Comparison of ENCODE assay signal across 10 cellular contexts in the genomic region with DNA sequence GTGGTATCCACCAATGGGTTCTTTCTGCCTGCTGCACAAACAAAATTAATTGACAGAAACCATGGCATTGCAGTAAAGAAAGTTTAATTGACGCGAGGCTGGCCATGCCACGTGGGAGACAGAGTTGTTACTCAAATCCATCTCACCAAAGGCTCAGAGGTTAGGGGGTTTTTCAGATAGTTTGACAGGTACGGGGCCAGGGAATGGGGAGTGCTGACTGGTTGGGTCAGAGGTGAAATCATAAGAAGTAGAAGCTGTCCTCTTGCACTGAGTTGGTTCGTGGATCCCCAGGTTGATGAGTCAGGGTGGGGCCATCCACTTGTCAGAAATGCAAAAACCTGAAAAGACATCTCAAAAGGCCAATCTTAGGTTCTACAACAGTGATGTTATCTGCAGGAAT. TPM values are rescaled to one million over a fixed set of nuclear protein-coding genes. Genes with fewer than 3 reads are reported as not detected.
DNase-seq lines count a peak whose midpoint lies in the region; ATAC-seq and TF ChIP-seq lines count a peak whose summit lies in the region.
"Had no signal": no experiment of that assay in that cellular context is flagged by ENCODE, and none has a peak within 500 bp of the region (broad histone marks: within the 10 kb centered on the region; RNA-seq: fewer than 3 reads in every experiment).

No MANE protein-coding gene starts in this region.

- no peaks in the 10 kb centered on the region for H3K27me3 Mint-ChIP-seq in Calu3 (ENCODE audit: unreplicated experiment)

- no TSS peak for BruUV-seq in Calu3 (replicated peaks; lab: Mats Ljungman, UMichigan)
- no TSS peak for BruUV-seq in OCI-LY7 (replicated peaks; lab: Mats Ljungman, UMichigan)
- BruUV-seq in mammary epithelial cell (replicated peaks; lab: Mats Ljungman, UMichigan), result no TSS peak

- dilution Hi-C loops in mammary epithelial cell (cut with HindIII; ENCODE audit: low sequenced_read_pairs), result loop anchor here (5.0 kb wide), 1 partner anchor 104 kb away; no protein-coding TSS in a partner anchor

- H3K36me3 ChIP-seq in OCI-LY7 (ENCODE audit: insufficient read depth, low read length), result no peaks in the 10 kb centered on the region
- no peaks in the 10 kb centered on the region for H3K36me3 ChIP-seq in mammary epithelial cell (ENCODE audit: insufficient read depth, low read length)
- no peaks in the 10 kb centered on the region for H3K36me3 ChIP-seq in gastrocnemius medialis

- DNase-seq in Calu3, result no peak
- no peak for DNase-seq in OCI-LY7 (ENCODE audit: low spot score)
- DNase-seq in mammary epithelial cell, result peak; percentile 26
- no peak for DNase-seq in gastrocnemius medialis
- no peak for DNase-seq in ACHN
- DNase-seq in amygdala (lab: John Stamatoyannopoulos, UW), result no peak
- no peak for DNase-seq in NCI-H1105 treated with DMSO at 0.1 percent for 48 hours (lab: John Stamatoyannopoulos, UW)
- DNase-seq in LoVo (ENCODE audit: low spot score), result no peak
- DNase-seq: DMS79, T1000 had no signal

- H3K27ac Mint-ChIP-seq in Calu3 (ENCODE audit: unreplicated experiment), result peak overlapping the region; percentile 34

- peak overlapping the region; percentile 86 for H3K4me3 ChIP-seq in OCI-LY7 (ENCODE audit: low read depth, low read length, poor library complexity, severe bottlenecking)
- peak overlapping the region in 1 of 3 experiments; percentile 50 for H3K4me3 ChIP-seq in mammary epithelial cell (replicated peaks in 1 of 3; ENCODE audit: insufficient read depth in 1 of 3, low read depth in 2 of 3, low read length in 3 of 3)
- no peak overlapping the region for H3K4me3 ChIP-seq in gastrocnemius medialis

- H4K20me1 ChIP-seq in OCI-LY7 (ENCODE audit: insufficient read depth, low read length) (no peaks in the 10 kb centered on the region), mammary epithelial cell (ENCODE audit: insufficient read depth, low read length) (no peaks in the 10 kb centered on the region)

- CTCF ChIA-PET in Calu3 (lab: Charles Lee), result interaction anchor here (0.5 kb wide), 1 partner anchor 50 kb away, joined by 3 read pairs; no protein-coding TSS in a partner anchor
- CTCF ChIA-PET in OCI-LY7 (lab: Charles Lee; ENCODE audit: unreplicated experiment), result interaction anchor here (1.0 kb wide), 1 partner anchor 10 kb away, joined by 3 read pairs; no protein-coding TSS in a partner anchor
- CTCF ChIA-PET in mammary epithelial cell (lab: Charles Lee; ENCODE audit: low non-redundant PET), result no interaction called here

- H2AFZ ChIP-seq in OCI-LY7 (ENCODE audit: low read length) (peak overlapping the region; percentile 89), mammary epithelial cell (ENCODE audit: low read depth, low read length) (peak overlapping the region; percentile 35)

- TF ChIP-seq CTCF in Calu3 (IDR thresholded peaks at IDR 0.05; ENCODE audit: unreplicated experiment), result no peak
- TF ChIP-seq CTCF in OCI-LY7 (conservative IDR thresholded peaks at IDR 0.05; ENCODE audit: low read length), result no peak
- TF ChIP-seq CTCF in mammary epithelial cell (conservative IDR thresholded peaks at IDR 0.05 in 1 of 2, IDR thresholded peaks at IDR 0.05 in 1 of 2; ENCODE audit: extremely low read depth in 1 of 2, insufficient read depth in 1 of 2, low read depth in 1 of 2, low read length in 2 of 2), result no peak
- no peak for TF ChIP-seq CTCF in gastrocnemius medialis (IDR thresholded peaks at IDR 0.05 in 4 of 5, conservative IDR thresholded peaks at IDR 0.05 in 1 of 5)

- POLR2A ChIA-PET in OCI-LY7 (lab: Charles Lee), result interaction anchor here (1.1 kb wide), 1 partner anchor 35 kb away, joined by 3 read pairs; no protein-coding TSS in a partner anchor

- H3K79me2 ChIP-seq in OCI-LY7 (ENCODE audit: insufficient read depth, low read depth, low read length) (peaks cover 9% of the 10 kb centered on the region; the same call in 1 of the 2 replicates), mammary epithelial cell (ENCODE audit: insufficient read depth, low read length) (peaks cover 24% of the 10 kb centered on the region)

- H3K4me2 ChIP-seq in OCI-LY7 (ENCODE audit: low read length) (peak overlapping the region; percentile 70), mammary epithelial cell (ENCODE audit: insufficient read depth, low read depth, low read length) (peak overlapping the region; percentile 75)

- peaks cover 31% of the 10 kb centered on the region for H3K36me3 Mint-ChIP-seq in Calu3 (ENCODE audit: insufficient read depth, unreplicated experiment)

- H3K9me2 ChIP-seq in OCI-LY7 (ENCODE audit: insufficient read depth, low read length), result no peaks in the 10 kb centered on the region

- H3K9me3 Mint-ChIP-seq in Calu3 (ENCODE audit: low read depth, unreplicated experiment), result no peaks in the 10 kb centered on the region

- no peak for TF ChIP-seq POLR2A in gastrocnemius medialis (IDR thresholded peaks at IDR 0.05)

- H3K9me3 ChIP-seq in OCI-LY7 (ENCODE audit: low read length) (no peaks in the 10 kb centered on the region), mammary epithelial cell (replicated peaks; ENCODE audit: insufficient read depth, low read length) (no peaks in the 10 kb centered on the region), gastrocnemius medialis (no peaks in the 10 kb centered on the region)

- ATAC-seq in gastrocnemius medialis, result no peak

- H3K4me1 ChIP-seq in OCI-LY7 (ENCODE audit: insufficient read depth, low read length, poor library complexity, severe bottlenecking), result peaks cover 10% of the 10 kb centered on the region
- peaks cover 15% of the 10 kb centered on the region for H3K4me1 ChIP-seq in mammary epithelial cell (ENCODE audit: insufficient read depth, low read length)
- peaks cover 2 to 4% of the 10 kb centered on the region in 2 donors for H3K4me1 ChIP-seq in gastrocnemius medialis

- in situ Hi-C loops in mammary epithelial cell (cut with MboI; ENCODE audit: low sequenced_read_pairs in 2 of 2) (loop anchor here in 1 of 2 donors (10.0 kb wide), 1 partner anchor 49 kb away; no protein-coding TSS in a partner anchor), gastrocnemius medialis (cut with MboI; ENCODE audit: low sequenced_read_pairs in 4 of 4) (no loop called here), ACHN (cut with HindIII; ENCODE audit: low pct_ligation_motif_present, low pct_unique_long_range_greater_than_20kb, low sequenced_read_pairs) (no loop called here)

- H3K9ac ChIP-seq in mammary epithelial cell (ENCODE audit: insufficient read depth, low read length), result peak overlapping the region; percentile 90

- H3K27ac ChIP-seq in OCI-LY7 (ENCODE audit: low read depth, low read length, poor library complexity, severe bottlenecking), result no peak overlapping the region
- peak overlapping the region; percentile 94 for H3K27ac ChIP-seq in mammary epithelial cell (ENCODE audit: insufficient read depth, low read depth, low read length)
- H3K27ac ChIP-seq in gastrocnemius medialis, result peak overlapping the region; percentile 85 to 93 (median 88)

- peak overlapping the region; percentile 87 for H3K4me3 Mint-ChIP-seq in Calu3 (ENCODE audit: low read depth, unreplicated experiment)

- WGBS in mammary epithelial cell (ENCODE audit: low coverage, missing lambda C conversion rate), result 100% methylated on average over 5 of the region's 5 CpGs

- peaks cover 31% of the 10 kb centered on the region for H3K4me1 Mint-ChIP-seq in Calu3 (ENCODE audit: low read depth, unreplicated experiment)

- H3K27me3 ChIP-seq in mammary epithelial cell (ENCODE audit: insufficient read depth, low read length), result no peaks in the 10 kb centered on the region
- H3K27me3 ChIP-seq in gastrocnemius medialis, result no peaks in the 10 kb centered on the region

- intact Hi-C loops in Calu3 (cut with micrococcal nuclease; ENCODE audit: unreplicated experiment) (loop anchor here (2.0 kb wide), 2 partner anchors 37 to 51 kb away; partner anchors contain the start of genes ARID4B and GGPS1), OCI-LY7 (cut with micrococcal nuclease; ENCODE audit: unreplicated experiment) (no loop called here), mammary epithelial cell (cut with micrococcal nuclease) (loop anchor here (2.0 kb wide), 1 partner anchor 113 kb away; no protein-coding TSS in a partner anchor), gastrocnemius medialis (cut with DNase I; ENCODE audit: low total_unique reads) (loop anchor here (2.0 to 5.0 kb wide), 2 partner anchors 51 to 136 kb away; partner anchors contain the start of gene B3GALNT2)

RNA-seq across cellular contexts. Expression of gene TBCE, which starts 0.9 kb away (rescaled TPM):
- total RNA-seq in Calu3 (2022), result 19.0 and 31.3 TPM in 2 replicates
- total RNA-seq in OCI-LY7 (2014; rRNA removed; shearing (Covaris generic)), result 30.2 and 30.7 TPM in 2 replicates
- total RNA-seq in OCI-LY7 (2022), result 26.9 and 32.6 TPM in 2 replicates
- total RNA-seq in mammary epithelial cell, result 10 to 100 TPM; 15.8 to 19.4 TPM
- 15.2 TPM for polyA plus RNA-seq in mammary epithelial cell
- polyA minus RNA-seq in mammary epithelial cell, result 19.4 TPM
- 10 to 100 TPM; 24.4 to 47.6 (median 29.2) TPM for total RNA-seq in gastrocnemius medialis

RNA-seq across cellular contexts. Expression of gene GGPS1, which starts 37.9 kb away (rescaled TPM):
- total RNA-seq in Calu3 (2022) (40.5 and 45.6 TPM in 2 replicates), OCI-LY7 (2022) (27.3 and 30.8 TPM in 2 replicates), mammary epithelial cell (10 to 100 TPM; 35.8 to 37.9 TPM), gastrocnemius medialis (10 to 100 TPM; 14.5 to 21.9 (median 17.7) TPM)
- 8.0 and 21.9 TPM in 2 replicates for total RNA-seq in OCI-LY7 (2014; rRNA removed; shearing (Covaris generic))
- polyA plus RNA-seq in mammary epithelial cell, result 18.0 TPM
- polyA minus RNA-seq in mammary epithelial cell, result 37.6 TPM

RNA-seq across cellular contexts. Expression of gene ARID4B, which starts 38.3 kb away (rescaled TPM):
- total RNA-seq in Calu3 (2022) (46.3 and 56.6 TPM in 2 replicates), OCI-LY7 (2022) (44.9 and 46.4 TPM in 2 replicates), mammary epithelial cell (10 to 100 TPM; 20.5 to 24.6 TPM), gastrocnemius medialis (10 to 100 TPM; 11.5 to 18.8 (median 16.5) TPM)
- 28.7 and 39.3 TPM in 2 replicates for total RNA-seq in OCI-LY7 (2014; rRNA removed; shearing (Covaris generic))
- 4.9 TPM for polyA plus RNA-seq in mammary epithelial cell
- 121 TPM for polyA minus RNA-seq in mammary epithelial cell
